In genomic region chr4:96380106-96380505, GRCh38 we compare ENCODE assay signal across 7 cellular contexts.
"Had no signal": no experiment of that assay in that cellular context is flagged by ENCODE, and none has a peak within 500 bp of the region (broad histone marks: within the 10 kb centered on the region; RNA-seq: fewer than 3 reads in every experiment).

No MANE protein-coding gene starts in this region.

- H3K4me2 ChIP-seq: GM23338 had no signal

- ATAC-seq: GM23338 had no signal

- DNase-seq: H9, HCEC 1CT, KG1 had no signal

- FAIRE-seq: H1, H54 had no signal

- H3K4me3 ChIP-seq: GM23338 had no signal

- H2AFZ ChIP-seq: GM23338 had no signal

- H3K27ac ChIP-seq: HL-60 had no signal
